In the genomic region with DNA sequence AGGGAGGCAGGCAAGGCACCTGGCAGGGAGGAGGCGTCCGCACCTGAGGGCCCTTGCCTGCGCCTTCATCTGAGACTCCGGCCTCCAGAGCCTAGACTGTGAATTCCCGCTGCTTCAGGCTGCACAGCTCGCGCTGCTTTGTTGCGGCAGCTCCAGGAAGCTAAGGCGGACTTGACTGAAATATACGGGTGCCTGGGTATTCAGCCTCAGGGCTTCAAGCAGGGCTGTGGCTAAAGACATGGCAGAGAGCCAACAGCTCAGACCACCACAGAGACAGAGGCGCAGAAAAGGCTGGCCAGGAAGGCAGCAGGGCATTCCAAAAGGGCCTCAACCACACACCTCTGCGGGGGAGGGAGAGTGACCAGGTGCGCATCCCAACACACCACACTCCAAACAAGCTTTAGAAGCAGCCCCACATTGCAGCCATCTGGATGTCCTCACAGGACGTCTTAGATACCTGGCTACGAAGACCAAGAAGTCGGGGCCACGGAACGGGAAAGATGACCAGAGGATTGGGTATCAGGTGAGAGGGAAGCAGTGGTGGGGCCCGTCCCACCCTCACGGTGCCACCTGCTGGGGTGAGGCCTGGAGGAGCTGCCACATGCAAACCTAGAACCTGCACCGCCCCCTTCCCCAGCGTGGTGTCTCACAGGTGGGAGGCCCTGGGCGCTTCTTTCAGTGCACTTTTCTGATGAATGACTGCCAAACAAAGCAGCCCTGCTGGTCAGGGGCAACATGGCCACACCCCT, we compare ENCODE assay signal across 1 cellular context.
TF ChIP-seq lines count a peak whose summit lies in the region.

No MANE protein-coding gene starts in this region.

TF ChIP-seq in K562, 482 proteins besides CTCF, POLR2A, EP300 and RAD21:
- no peak for TF ChIP-seq ZNF586 (CRISPR knock-in tag; conservative IDR thresholded peaks at IDR 0.05)
- no peak for TF ChIP-seq CCNT2 (IDR thresholded peaks at IDR 0.05; ENCODE audit: borderline replicate concordance, extremely low read depth, insufficient read length, low read depth, low read length)
- TF ChIP-seq TBP (optimal IDR thresholded peaks at IDR 0.05; ENCODE audit: low read depth, low read length), result no peak
- TF ChIP-seq ZNF778 (CRISPR knock-in tag; IDR thresholded peaks at IDR 0.05), result no peak
- TF ChIP-seq, protein P1, sequence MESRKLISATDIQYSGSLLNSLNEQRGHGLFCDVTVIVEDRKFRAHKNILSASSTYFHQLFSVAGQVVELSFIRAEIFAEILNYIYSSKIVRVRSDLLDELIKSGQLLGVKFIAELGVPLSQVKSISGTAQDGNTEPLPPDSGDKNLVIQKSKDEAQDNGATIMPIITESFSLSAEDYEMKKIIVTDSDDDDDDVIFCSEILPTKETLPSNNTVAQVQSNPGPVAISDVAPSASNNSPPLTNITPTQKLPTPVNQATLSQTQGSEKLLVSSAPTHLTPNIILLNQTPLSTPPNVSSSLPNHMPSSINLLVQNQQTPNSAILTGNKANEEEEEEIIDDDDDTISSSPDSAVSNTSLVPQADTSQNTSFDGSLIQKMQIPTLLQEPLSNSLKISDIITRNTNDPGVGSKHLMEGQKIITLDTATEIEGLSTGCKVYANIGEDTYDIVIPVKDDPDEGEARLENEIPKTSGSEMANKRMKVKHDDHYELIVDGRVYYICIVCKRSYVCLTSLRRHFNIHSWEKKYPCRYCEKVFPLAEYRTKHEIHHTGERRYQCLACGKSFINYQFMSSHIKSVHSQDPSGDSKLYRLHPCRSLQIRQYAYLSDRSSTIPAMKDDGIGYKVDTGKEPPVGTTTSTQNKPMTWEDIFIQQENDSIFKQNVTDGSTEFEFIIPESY (CRISPR knock-in tag; IDR thresholded peaks at IDR 0.05), result peak; percentile 69; the same call in 1 of the 2 replicates
- no peak for TF ChIP-seq ARID1B (IDR thresholded peaks at IDR 0.05)
- no peak for TF ChIP-seq MTA1 (IDR thresholded peaks at IDR 0.05; ENCODE audit: borderline replicate concordance)
- TF ChIP-seq YY1 (IDR thresholded peaks at IDR 0.05; ENCODE audit: borderline replicate concordance in 1 of 3, control insufficient read depth in 1 of 3, extremely low read depth in 1 of 3, insufficient read depth in 3 of 3, insufficient read length in 1 of 3, insufficient replicate concordance in 2 of 3, low read depth in 1 of 3, low read length in 2 of 3), result no peak
- no peak for TF ChIP-seq SREBF1 (IDR thresholded peaks at IDR 0.05; ENCODE audit: borderline replicate concordance, low read depth, low read length)
- no peak for TF ChIP-seq CBX2 (IDR thresholded peaks at IDR 0.05; ENCODE audit: insufficient read depth, low read length, poor library complexity, severe bottlenecking)
- no peak for TF ChIP-seq LARP7 (IDR thresholded peaks at IDR 0.05)
- TF ChIP-seq, protein P2, sequence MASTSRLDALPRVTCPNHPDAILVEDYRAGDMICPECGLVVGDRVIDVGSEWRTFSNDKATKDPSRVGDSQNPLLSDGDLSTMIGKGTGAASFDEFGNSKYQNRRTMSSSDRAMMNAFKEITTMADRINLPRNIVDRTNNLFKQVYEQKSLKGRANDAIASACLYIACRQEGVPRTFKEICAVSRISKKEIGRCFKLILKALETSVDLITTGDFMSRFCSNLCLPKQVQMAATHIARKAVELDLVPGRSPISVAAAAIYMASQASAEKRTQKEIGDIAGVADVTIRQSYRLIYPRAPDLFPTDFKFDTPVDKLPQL (IDR thresholded peaks at IDR 0.05; ENCODE audit: extremely low read depth, insufficient read length), result no peak
- no peak for TF ChIP-seq ZSCAN29 (IDR thresholded peaks at IDR 0.05)
- TF ChIP-seq HNRNPK (IDR thresholded peaks at IDR 0.05; ENCODE audit: low read depth, low read length, poor library complexity, severe bottlenecking), result no peak
- TF ChIP-seq, protein P3, sequence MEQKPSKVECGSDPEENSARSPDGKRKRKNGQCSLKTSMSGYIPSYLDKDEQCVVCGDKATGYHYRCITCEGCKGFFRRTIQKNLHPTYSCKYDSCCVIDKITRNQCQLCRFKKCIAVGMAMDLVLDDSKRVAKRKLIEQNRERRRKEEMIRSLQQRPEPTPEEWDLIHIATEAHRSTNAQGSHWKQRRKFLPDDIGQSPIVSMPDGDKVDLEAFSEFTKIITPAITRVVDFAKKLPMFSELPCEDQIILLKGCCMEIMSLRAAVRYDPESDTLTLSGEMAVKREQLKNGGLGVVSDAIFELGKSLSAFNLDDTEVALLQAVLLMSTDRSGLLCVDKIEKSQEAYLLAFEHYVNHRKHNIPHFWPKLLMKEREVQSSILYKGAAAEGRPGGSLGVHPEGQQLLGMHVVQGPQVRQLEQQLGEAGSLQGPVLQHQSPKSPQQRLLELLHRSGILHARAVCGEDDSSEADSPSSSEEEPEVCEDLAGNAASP (IDR thresholded peaks at IDR 0.05), result no peak
- TF ChIP-seq, protein P4, sequence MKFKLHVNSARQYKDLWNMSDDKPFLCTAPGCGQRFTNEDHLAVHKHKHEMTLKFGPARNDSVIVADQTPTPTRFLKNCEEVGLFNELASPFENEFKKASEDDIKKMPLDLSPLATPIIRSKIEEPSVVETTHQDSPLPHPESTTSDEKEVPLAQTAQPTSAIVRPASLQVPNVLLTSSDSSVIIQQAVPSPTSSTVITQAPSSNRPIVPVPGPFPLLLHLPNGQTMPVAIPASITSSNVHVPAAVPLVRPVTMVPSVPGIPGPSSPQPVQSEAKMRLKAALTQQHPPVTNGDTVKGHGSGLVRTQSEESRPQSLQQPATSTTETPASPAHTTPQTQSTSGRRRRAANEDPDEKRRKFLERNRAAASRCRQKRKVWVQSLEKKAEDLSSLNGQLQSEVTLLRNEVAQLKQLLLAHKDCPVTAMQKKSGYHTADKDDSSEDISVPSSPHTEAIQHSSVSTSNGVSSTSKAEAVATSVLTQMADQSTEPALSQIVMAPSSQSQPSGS (CRISPR knock-in tag; IDR thresholded peaks at IDR 0.05), result no peak
- peak; percentile 27; the same call in 1 of the 2 replicates for TF ChIP-seq SUPT5H (IDR thresholded peaks at IDR 0.05)
- TF ChIP-seq RFX1 (IDR thresholded peaks at IDR 0.05), result no peak
- TF ChIP-seq ZNF23 (CRISPR knock-in tag; IDR thresholded peaks at IDR 0.05), result no peak
- TF ChIP-seq MCM7 (IDR thresholded peaks at IDR 0.05), result no peak
- TF ChIP-seq, protein P5, sequence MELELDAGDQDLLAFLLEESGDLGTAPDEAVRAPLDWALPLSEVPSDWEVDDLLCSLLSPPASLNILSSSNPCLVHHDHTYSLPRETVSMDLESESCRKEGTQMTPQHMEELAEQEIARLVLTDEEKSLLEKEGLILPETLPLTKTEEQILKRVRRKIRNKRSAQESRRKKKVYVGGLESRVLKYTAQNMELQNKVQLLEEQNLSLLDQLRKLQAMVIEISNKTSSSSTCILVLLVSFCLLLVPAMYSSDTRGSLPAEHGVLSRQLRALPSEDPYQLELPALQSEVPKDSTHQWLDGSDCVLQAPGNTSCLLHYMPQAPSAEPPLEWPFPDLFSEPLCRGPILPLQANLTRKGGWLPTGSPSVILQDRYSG (tag; conservative IDR thresholded peaks at IDR 0.05; ENCODE audit: low read depth), result no peak
- TF ChIP-seq, protein P6, sequence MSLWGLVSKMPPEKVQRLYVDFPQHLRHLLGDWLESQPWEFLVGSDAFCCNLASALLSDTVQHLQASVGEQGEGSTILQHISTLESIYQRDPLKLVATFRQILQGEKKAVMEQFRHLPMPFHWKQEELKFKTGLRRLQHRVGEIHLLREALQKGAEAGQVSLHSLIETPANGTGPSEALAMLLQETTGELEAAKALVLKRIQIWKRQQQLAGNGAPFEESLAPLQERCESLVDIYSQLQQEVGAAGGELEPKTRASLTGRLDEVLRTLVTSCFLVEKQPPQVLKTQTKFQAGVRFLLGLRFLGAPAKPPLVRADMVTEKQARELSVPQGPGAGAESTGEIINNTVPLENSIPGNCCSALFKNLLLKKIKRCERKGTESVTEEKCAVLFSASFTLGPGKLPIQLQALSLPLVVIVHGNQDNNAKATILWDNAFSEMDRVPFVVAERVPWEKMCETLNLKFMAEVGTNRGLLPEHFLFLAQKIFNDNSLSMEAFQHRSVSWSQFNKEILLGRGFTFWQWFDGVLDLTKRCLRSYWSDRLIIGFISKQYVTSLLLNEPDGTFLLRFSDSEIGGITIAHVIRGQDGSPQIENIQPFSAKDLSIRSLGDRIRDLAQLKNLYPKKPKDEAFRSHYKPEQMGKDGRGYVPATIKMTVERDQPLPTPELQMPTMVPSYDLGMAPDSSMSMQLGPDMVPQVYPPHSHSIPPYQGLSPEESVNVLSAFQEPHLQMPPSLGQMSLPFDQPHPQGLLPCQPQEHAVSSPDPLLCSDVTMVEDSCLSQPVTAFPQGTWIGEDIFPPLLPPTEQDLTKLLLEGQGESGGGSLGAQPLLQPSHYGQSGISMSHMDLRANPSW (CRISPR knock-in tag; IDR thresholded peaks at IDR 0.05), result no peak
- TF ChIP-seq NFIC (IDR thresholded peaks at IDR 0.05), result peak; percentile 66
- no peak for TF ChIP-seq ZEB2 (IDR thresholded peaks at IDR 0.05)
- no peak for TF ChIP-seq XRCC3 (IDR thresholded peaks at IDR 0.05)
- TF ChIP-seq PHB2 (IDR thresholded peaks at IDR 0.05; ENCODE audit: low read depth), result no peak
- no peak for TF ChIP-seq ZNF408 (CRISPR knock-in tag; IDR thresholded peaks at IDR 0.05; ENCODE audit: low read depth)
- TF ChIP-seq, protein P7, sequence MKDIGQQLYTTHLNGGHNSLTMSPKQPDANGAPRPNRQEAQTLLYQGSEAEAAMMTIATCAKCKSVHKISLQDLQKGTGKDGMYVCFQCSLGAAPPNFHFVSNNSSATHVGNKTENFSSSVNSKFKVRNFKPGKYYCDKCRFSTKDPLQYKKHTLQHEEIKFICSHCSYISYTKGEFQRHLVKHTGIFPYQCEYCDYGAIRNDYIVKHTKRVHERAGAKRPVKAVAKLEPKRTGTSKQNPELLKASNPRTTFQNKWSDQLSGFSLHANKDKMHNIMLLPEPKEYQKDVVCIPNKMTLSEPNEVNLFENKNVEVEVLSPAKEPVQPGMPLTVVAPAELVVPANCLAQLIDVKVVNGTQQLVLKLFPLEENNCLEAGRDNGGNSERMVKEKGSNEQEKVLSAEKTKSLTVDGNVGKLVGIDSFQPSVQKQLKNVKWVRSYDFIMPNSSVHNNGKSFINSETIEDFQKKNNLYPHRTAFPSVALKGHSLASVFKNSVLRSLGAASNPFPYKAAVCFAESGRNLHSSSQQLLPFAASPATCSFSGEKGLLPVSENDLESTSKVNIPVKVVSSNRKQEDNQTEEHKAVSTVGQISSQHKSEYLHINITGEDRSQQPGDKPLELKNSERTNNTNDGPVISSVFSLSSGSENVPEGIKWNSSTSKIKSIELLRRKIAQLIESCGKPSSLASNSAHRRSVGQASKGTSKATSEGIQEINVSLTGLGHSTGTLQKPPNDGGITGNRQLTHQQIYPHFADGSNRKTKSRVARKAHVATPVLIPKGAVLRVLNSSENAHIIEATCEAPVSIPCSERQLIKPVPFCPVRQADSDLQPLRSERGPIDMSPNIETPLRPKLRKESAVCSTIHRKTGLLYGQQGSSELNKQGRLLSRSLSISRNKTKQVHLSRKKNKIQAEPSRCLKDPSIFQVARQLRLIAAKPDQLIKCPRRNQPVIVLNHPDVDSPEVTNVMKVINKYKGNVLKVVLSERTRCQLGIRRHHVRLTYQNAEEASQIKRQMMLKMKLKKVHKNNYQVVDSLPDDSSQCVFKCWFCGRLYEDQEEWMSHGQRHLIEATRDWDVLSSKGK (CRISPR knock-in tag; IDR thresholded peaks at IDR 0.05), result no peak
- no peak for TF ChIP-seq ZNF324 (CRISPR knock-in tag; IDR thresholded peaks at IDR 0.05)
- TF ChIP-seq, protein P8, sequence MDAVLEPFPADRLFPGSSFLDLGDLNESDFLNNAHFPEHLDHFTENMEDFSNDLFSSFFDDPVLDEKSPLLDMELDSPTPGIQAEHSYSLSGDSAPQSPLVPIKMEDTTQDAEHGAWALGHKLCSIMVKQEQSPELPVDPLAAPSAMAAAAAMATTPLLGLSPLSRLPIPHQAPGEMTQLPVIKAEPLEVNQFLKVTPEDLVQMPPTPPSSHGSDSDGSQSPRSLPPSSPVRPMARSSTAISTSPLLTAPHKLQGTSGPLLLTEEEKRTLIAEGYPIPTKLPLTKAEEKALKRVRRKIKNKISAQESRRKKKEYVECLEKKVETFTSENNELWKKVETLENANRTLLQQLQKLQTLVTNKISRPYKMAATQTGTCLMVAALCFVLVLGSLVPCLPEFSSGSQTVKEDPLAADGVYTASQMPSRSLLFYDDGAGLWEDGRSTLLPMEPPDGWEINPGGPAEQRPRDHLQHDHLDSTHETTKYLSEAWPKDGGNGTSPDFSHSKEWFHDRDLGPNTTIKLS (IDR thresholded peaks at IDR 0.05; ENCODE audit: borderline replicate concordance, low read depth), result no peak
- TF ChIP-seq LEF1 (IDR thresholded peaks at IDR 0.05), result no peak
- TF ChIP-seq, protein P9, sequence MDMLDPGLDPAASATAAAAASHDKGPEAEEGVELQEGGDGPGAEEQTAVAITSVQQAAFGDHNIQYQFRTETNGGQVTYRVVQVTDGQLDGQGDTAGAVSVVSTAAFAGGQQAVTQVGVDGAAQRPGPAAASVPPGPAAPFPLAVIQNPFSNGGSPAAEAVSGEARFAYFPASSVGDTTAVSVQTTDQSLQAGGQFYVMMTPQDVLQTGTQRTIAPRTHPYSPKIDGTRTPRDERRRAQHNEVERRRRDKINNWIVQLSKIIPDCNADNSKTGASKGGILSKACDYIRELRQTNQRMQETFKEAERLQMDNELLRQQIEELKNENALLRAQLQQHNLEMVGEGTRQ (CRISPR knock-in tag; IDR thresholded peaks at IDR 0.05), result no peak
- peak; percentile 37; the same call in 1 of the 2 replicates for TF ChIP-seq RBFOX2 (IDR thresholded peaks at IDR 0.05; ENCODE audit: low read depth, low read length)
- TF ChIP-seq SAFB2 (IDR thresholded peaks at IDR 0.05; ENCODE audit: borderline replicate concordance, low read depth, low read length, severe bottlenecking), result no peak
- TF ChIP-seq, protein P10, sequence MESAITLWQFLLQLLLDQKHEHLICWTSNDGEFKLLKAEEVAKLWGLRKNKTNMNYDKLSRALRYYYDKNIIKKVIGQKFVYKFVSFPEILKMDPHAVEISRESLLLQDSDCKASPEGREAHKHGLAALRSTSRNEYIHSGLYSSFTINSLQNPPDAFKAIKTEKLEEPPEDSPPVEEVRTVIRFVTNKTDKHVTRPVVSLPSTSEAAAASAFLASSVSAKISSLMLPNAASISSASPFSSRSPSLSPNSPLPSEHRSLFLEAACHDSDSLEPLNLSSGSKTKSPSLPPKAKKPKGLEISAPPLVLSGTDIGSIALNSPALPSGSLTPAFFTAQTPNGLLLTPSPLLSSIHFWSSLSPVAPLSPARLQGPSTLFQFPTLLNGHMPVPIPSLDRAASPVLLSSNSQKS (CRISPR knock-in tag; IDR thresholded peaks at IDR 0.05), result no peak
- no peak for TF ChIP-seq CXXC5 (CRISPR knock-in tag; IDR thresholded peaks at IDR 0.05)
- no peak for TF ChIP-seq ZNF584 (CRISPR knock-in tag; IDR thresholded peaks at IDR 0.05; ENCODE audit: low read depth)
- peak; percentile 44; the same call in 1 of the 2 replicates for TF ChIP-seq POLR2G (IDR thresholded peaks at IDR 0.05; ENCODE audit: low read depth, low read length)
- no peak for TF ChIP-seq ZNF3 (CRISPR knock-in tag; IDR thresholded peaks at IDR 0.05)
